ENCODE assay signal across 8 cellular contexts in the genomic region with DNA sequence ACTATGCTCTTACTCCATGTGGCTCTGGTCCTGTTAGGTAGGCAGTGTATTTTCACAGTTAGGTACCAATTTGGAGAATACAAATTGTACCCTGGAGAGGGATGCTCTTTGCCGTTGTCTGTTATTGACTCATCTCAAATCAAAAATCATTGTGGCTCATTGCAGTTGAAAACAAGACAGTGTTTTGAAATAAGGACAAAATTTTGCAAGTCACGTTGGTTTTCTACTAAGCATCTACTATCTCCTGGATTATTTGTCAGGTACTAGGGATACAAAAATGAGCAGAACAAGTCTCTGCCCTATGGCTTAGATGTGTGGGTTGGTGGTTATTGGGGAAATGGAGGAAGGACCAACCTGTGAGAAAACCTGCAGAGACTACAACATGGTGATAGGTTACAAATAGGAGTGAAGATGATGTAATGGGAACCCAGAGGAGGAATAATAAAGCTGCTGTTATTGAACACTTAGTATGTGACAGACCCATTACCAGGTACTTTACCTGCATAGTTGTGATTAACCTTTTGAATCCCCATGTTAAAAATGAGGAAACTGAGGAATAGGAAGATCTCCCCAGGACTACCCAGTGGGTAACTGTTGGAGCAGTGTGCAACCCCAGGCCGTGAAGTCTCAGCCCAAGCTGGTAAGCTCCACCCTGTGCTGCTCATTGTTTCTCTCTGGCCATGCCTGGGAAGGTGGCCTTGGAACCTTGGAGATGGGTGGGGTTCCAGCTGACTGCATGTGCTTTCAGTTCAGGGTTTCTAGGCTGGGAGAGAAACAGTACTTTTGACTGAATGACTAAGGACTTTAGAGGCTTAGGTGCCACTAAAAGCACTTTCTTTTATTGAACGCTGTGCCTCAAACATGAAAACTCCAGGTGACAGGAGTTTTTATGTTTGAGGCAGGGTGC.
DNase-seq lines count a peak whose midpoint lies in the region; ATAC-seq, FAIRE-seq and TF ChIP-seq lines count a peak whose summit lies in the region.

No MANE protein-coding gene starts in this region.

- no peak for TF ChIP-seq CTCF in MM.1S (IDR thresholded peaks at IDR 0.05; ENCODE audit: low read length)
- TF ChIP-seq CTCF in parathyroid adenoma (IDR thresholded peaks at IDR 0.05): no peak

- DNase-seq in GM19239 (ENCODE audit: insufficient read length, low spot score) (no peak), MM.1S (peak; percentile 42), KBM-7 (no peak), T1000 (lab: John Stamatoyannopoulos, UW) (no peak), AG08396 (ENCODE audit: low spot score) (no peak)
- no peak for DNase-seq in stimulated activated naive CD8-positive, alpha-beta T cell treated with anti-CD3 and anti-CD28 coated beads, Interleukin-15, Interleukin-2, amounts not matched to agents 100 U/mL and 50 U/mL, for 24 hours

- H3K36me3 ChIP-seq in MM.1S (replicated peaks; ENCODE audit: insufficient read depth, low read length): no peaks in the 10 kb centered on the region
- H3K36me3 ChIP-seq in duodenal mucosa (ENCODE audit: control insufficient read depth in 1 of 2, insufficient read depth in 2 of 2, low read length in 2 of 2): no peaks in the 10 kb centered on the region
- no peaks in the 10 kb centered on the region for H3K36me3 ChIP-seq in parathyroid adenoma (ENCODE audit: control insufficient read depth, insufficient read depth, low read length)

- H3K27ac ChIP-seq in MM.1S (ENCODE audit: low read length) (peak overlapping the region; percentile 70), duodenal mucosa (ENCODE audit: low read depth, low read length) (peak overlapping the region; percentile 63), parathyroid adenoma (peak overlapping the region; percentile 62)

- H3K4me2 ChIP-seq in MM.1S (ENCODE audit: low read depth, low read length) (peak overlapping the region; percentile 60; the same call in 1 of the 2 replicates), parathyroid adenoma (ENCODE audit: low read length) (no peak overlapping the region)

- H3K27me3 ChIP-seq in MM.1S (replicated peaks; ENCODE audit: insufficient read depth, low read length) (no peaks in the 10 kb centered on the region), duodenal mucosa (ENCODE audit: control insufficient read depth in 1 of 2, insufficient read depth in 2 of 2, low read length in 2 of 2) (no peaks in the 10 kb centered on the region), parathyroid adenoma (ENCODE audit: control insufficient read depth, insufficient read depth, low read length) (no peaks in the 10 kb centered on the region)

- peaks cover 28% of the 10 kb centered on the region for H3F3A ChIP-seq in MM.1S (ENCODE audit: insufficient read depth, low read length)

- no peak overlapping the region for H3K4me3 ChIP-seq in MM.1S (ENCODE audit: low read length)
- no peak overlapping the region for H3K4me3 ChIP-seq in duodenal mucosa (ENCODE audit: low read depth in 1 of 2, low read length in 2 of 2)
- no peak overlapping the region for H3K4me3 ChIP-seq in parathyroid adenoma (ENCODE audit: low read depth, low read length)

- H3K9ac ChIP-seq in MM.1S (ENCODE audit: low read length) (peak overlapping the region; percentile 6; the same call in 1 of the 2 replicates), duodenal mucosa (ENCODE audit: low read depth in 1 of 2, low read length in 2 of 2) (peak overlapping the region; percentile 18 to 45), parathyroid adenoma (no peak overlapping the region)

- no peak for ATAC-seq in stimulated activated naive CD8-positive, alpha-beta T cell treated with anti-CD3 and anti-CD28 coated beads, Interleukin-15, Interleukin-2, amounts not matched to agents 100 U/mL and 50 U/mL, for 24 hours

- in situ Hi-C loops in KBM-7 (cut with MboI; ENCODE audit: low pct_unique_long_range_greater_than_20kb, low sequenced_read_pairs): no loop called here

- H3K79me2 ChIP-seq in MM.1S (ENCODE audit: low read length): peaks cover 70% of the 10 kb centered on the region
- H3K79me2 ChIP-seq in parathyroid adenoma: peaks cover 37% of the 10 kb centered on the region

- H4K20me1 ChIP-seq in MM.1S (ENCODE audit: insufficient read depth, low read length): no peaks in the 10 kb centered on the region

- H2AFZ ChIP-seq in MM.1S (ENCODE audit: low read length) (no peak overlapping the region), parathyroid adenoma (no peak overlapping the region)

- H3K9me2 ChIP-seq in MM.1S (replicated peaks; ENCODE audit: insufficient read depth, low read length): no peaks in the 10 kb centered on the region

- H3K4me1 ChIP-seq in MM.1S (ENCODE audit: low read length) (peaks cover 44% of the 10 kb centered on the region), duodenal mucosa (ENCODE audit: control insufficient read depth in 1 of 2, insufficient read depth in 2 of 2, low read length in 2 of 2) (peaks cover 55 to 61% of the 10 kb centered on the region in 2 donors), parathyroid adenoma (peaks cover 25% of the 10 kb centered on the region)

- peak; percentile 87 for FAIRE-seq in GM19239 (lab: Jason Lieb, UNC)

- H3K9me3 ChIP-seq in MM.1S (replicated peaks; ENCODE audit: insufficient read depth, low read length): no peaks in the 10 kb centered on the region
- no peaks in the 10 kb centered on the region for H3K9me3 ChIP-seq in duodenal mucosa (ENCODE audit: control insufficient read depth in 1 of 2, low read length in 2 of 2)
- no peaks in the 10 kb centered on the region for H3K9me3 ChIP-seq in parathyroid adenoma (ENCODE audit: control insufficient read depth, low read length)
